1 cellular context compared by ENCODE assay signal in genomic region chr9:109937841-109938453, GRCh38.
TF ChIP-seq lines count a peak whose summit lies in the region.

No MANE protein-coding gene starts in this region.

TF ChIP-seq in A549, 52 proteins besides CTCF, POLR2A, EP300 and RAD21 (continued from another document):
- TF ChIP-seq ZNF302 (CRISPR knock-in tag; IDR thresholded peaks at IDR 0.05) (no peak), SMC3 (IDR thresholded peaks at IDR 0.05) (no peak), HOXA7 (CRISPR knock-in tag; IDR thresholded peaks at IDR 0.05) (no peak)
